Comparison of ENCODE assay signal across 1 cellular context in the genomic region with DNA sequence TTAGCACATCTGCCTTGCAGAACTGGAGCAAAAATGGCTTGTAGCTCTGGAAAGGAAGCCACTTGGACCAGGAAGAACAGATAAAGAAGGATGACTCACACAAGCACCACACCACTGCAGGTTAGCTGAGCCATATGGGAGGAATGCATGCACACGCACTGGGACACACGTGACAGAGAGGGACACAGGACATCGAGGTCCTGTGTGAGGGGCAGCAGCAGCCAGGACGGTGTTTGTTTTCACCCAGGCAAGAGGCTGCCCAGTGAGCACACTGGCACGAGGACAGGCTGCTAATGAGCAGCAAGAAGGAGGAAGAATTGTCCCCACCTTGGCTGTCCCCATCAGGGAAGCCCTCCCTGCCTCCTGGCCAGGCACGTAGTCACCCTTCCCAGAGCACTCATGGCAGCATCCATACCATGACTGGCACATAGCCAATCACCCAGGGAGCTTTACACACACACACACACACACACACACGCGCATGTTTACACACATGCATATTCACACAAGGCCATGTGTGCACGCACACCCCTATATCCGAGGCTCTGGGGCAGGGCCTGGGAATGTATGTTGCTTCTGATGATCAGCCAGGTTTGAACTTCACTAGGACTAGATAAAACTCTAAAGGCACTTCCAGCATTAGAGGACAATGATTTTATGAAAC.
TF ChIP-seq lines count a peak whose summit lies in the region.

No MANE protein-coding gene starts in this region.

TF ChIP-seq in K562, 482 proteins besides CTCF, POLR2A, EP300 and RAD21 (continued from another document and continues in another):
- TF ChIP-seq, protein P1, sequence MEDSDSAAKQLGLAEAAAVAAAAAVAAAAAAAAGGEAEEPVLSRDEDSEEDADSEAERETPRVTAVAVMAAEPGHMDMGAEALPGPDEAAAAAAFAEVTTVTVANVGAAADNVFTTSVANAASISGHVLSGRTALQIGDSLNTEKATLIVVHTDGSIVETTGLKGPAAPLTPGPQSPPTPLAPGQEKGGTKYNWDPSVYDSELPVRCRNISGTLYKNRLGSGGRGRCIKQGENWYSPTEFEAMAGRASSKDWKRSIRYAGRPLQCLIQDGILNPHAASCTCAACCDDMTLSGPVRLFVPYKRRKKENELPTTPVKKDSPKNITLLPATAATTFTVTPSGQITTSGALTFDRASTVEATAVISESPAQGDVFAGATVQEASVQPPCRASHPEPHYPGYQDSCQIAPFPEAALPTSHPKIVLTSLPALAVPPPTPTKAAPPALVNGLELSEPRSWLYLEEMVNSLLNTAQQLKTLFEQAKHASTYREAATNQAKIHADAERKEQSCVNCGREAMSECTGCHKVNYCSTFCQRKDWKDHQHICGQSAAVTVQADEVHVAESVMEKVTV (CRISPR knock-in tag; IDR thresholded peaks at IDR 0.05): no peak
- TF ChIP-seq MTF1 (CRISPR knock-in tag; IDR thresholded peaks at IDR 0.05; ENCODE audit: borderline replicate concordance) (no peak), ETV5 (CRISPR knock-in tag; IDR thresholded peaks at IDR 0.05; ENCODE audit: low read depth) (peak; percentile 46; the same call in 1 of the 2 replicates), TSC22D4 (tag; IDR thresholded peaks at IDR 0.05) (no peak), HNRNPLL (IDR thresholded peaks at IDR 0.05; ENCODE audit: low read depth, low read length, poor library complexity, severe bottlenecking) (no peak), KLF6 (CRISPR knock-in tag; IDR thresholded peaks at IDR 0.05; ENCODE audit: borderline replicate concordance) (no peak), SAFB2 (IDR thresholded peaks at IDR 0.05; ENCODE audit: borderline replicate concordance, low read depth, low read length, severe bottlenecking) (no peak), ZNF124 (CRISPR knock-in tag; IDR thresholded peaks at IDR 0.05) (no peak), BCL6 (CRISPR knock-in tag; IDR thresholded peaks at IDR 0.05) (no peak), RFX7 (CRISPR knock-in tag; IDR thresholded peaks at IDR 0.05) (no peak), ZNF699 (CRISPR knock-in tag; IDR thresholded peaks at IDR 0.05; ENCODE audit: insufficient replicate concordance) (no peak), KLF13 (tag; IDR thresholded peaks at IDR 0.05; ENCODE audit: borderline replicate concordance, low read depth) (no peak), CHD2 (IDR thresholded peaks at IDR 0.05; ENCODE audit: low read depth, low read length) (no peak), ELF4 (CRISPR knock-in tag; IDR thresholded peaks at IDR 0.05) (no peak), ZNF274 (IDR thresholded peaks at IDR 0.05; ENCODE audit: borderline replicate concordance, low read depth, low read length) (no peak), BACH1 (tag; IDR thresholded peaks at IDR 0.05) (no peak), COPS2 (conservative IDR thresholded peaks at IDR 0.05) (no peak), ZNF134 (CRISPR knock-in tag; conservative IDR thresholded peaks at IDR 0.05) (no peak), NR2C2 (CRISPR knock-in tag; IDR thresholded peaks at IDR 0.05) (no peak), NR2C2 (tag; IDR thresholded peaks at IDR 0.05) (no peak)
- TF ChIP-seq, protein P2, sequence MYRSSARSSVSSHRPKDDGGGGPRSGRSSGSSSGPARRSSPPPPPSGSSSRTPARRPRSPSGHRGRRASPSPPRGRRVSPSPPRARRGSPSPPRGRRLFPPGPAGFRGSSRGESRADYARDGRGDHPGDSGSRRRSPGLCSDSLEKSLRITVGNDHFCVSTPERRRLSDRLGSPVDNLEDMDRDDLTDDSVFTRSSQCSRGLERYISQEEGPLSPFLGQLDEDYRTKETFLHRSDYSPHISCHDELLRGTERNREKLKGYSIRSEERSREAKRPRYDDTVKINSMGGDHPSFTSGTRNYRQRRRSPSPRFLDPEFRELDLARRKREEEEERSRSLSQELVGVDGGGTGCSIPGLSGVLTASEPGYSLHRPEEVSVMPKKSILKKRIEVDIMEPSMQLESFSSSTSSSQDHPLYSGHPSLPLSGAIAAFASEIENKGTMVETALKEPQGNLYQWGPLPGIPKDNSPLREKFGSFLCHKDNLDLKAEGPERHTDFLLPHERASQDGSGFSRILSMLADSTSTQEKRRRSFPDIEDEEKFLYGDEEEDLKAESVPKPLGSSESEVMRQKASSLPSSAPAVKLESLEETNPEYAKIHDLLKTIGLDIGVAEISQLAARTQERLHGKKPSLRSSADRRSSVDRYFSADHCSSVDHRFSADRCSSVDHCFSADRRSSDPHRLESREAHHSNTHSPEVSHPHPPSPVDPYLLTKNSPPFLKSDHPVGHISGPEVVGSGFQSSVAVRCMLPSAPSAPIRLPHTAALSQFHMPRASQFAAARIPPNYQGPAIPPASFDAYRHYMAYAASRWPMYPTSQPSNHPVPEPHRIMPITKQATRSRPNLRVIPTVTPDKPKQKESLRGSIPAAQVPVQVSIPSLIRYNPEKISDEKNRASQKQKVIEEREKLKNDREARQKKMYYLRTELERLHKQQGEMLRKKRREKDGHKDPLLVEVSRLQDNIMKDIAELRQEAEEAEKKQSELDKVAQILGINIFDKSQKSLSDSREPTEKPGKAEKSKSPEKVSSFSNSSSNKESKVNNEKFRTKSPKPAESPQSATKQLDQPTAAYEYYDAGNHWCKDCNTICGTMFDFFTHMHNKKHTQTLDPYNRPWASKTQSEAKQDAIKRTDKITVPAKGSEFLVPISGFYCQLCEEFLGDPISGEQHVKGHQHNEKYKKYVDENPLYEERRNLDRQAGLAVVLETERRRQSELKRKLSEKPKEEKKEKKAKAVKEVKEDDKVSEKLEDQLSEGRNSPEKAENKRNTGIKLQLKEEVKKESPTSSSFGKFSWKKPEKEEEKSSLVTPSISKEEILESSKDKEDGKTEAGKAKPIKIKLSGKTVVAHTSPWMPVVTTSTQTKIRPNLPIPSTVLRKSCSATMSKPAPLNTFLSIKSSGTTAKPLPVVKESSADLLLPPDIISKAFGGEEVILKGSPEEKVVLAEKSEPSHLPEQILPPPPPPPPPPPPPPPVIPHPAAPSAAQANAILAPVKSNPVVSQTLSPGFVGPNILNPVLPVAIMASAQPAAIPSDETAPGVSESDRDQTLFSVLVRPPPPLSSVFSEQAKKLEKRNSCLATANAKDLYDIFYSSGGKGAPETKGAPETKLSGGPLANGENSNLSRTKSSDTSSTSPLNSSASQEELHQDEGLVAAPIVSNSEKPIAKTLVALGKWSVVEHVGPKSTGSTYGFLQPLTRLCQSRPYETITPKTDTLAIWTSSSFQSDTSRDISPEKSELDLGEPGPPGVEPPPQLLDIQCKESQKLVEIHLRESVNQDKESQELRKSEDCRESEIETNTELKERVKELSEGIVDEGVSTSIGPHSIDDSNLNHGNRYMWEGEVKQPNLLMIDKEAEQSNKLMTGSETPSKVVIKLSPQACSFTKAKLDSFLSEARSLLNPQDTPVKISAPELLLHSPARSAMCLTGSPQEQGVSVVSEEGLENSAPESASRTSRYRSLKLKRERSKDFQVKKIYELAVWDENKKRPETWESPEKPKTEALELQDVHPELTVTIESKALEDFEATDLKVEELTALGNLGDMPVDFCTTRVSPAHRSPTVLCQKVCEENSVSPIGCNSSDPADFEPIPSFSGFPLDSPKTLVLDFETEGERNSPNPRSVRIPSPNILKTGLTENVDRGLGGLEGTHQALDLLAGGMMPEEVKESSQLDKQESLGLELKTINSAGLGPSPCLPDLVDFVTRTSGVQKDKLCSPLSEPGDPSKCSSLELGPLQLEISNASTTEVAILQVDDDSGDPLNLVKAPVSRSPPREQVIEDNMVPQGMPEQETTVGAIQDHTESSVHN (IDR thresholded peaks at IDR 0.05; ENCODE audit: borderline replicate concordance in 1 of 2, low read depth in 1 of 2): peak in 1 of 2 experiments; percentile 26; a peak in 1 of 4 replicates
- TF ChIP-seq, protein P3, sequence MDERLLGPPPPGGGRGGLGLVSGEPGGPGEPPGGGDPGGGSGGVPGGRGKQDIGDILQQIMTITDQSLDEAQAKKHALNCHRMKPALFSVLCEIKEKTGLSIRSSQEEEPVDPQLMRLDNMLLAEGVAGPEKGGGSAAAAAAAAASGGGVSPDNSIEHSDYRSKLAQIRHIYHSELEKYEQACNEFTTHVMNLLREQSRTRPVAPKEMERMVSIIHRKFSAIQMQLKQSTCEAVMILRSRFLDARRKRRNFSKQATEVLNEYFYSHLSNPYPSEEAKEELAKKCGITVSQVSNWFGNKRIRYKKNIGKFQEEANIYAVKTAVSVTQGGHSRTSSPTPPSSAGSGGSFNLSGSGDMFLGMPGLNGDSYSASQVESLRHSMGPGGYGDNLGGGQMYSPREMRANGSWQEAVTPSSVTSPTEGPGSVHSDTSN (CRISPR knock-in tag; IDR thresholded peaks at IDR 0.05; ENCODE audit: low read depth): no peak
- TF ChIP-seq, protein P3 (tag; conservative IDR thresholded peaks at IDR 0.05; ENCODE audit: low read depth): no peak
- TF ChIP-seq, protein P4, sequence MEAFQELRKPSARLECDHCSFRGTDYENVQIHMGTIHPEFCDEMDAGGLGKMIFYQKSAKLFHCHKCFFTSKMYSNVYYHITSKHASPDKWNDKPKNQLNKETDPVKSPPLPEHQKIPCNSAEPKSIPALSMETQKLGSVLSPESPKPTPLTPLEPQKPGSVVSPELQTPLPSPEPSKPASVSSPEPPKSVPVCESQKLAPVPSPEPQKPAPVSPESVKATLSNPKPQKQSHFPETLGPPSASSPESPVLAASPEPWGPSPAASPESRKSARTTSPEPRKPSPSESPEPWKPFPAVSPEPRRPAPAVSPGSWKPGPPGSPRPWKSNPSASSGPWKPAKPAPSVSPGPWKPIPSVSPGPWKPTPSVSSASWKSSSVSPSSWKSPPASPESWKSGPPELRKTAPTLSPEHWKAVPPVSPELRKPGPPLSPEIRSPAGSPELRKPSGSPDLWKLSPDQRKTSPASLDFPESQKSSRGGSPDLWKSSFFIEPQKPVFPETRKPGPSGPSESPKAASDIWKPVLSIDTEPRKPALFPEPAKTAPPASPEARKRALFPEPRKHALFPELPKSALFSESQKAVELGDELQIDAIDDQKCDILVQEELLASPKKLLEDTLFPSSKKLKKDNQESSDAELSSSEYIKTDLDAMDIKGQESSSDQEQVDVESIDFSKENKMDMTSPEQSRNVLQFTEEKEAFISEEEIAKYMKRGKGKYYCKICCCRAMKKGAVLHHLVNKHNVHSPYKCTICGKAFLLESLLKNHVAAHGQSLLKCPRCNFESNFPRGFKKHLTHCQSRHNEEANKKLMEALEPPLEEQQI (IDR thresholded peaks at IDR 0.05): no peak
- TF ChIP-seq, protein P5, sequence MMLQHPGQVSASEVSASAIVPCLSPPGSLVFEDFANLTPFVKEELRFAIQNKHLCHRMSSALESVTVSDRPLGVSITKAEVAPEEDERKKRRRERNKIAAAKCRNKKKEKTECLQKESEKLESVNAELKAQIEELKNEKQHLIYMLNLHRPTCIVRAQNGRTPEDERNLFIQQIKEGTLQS (IDR thresholded peaks at IDR 0.05): peak; percentile 92
- TF ChIP-seq, protein P5 (CRISPR knock-in tag; conservative IDR thresholded peaks at IDR 0.05): no peak; the same call in 1 of the 2 replicates
- TF ChIP-seq, protein P6, sequence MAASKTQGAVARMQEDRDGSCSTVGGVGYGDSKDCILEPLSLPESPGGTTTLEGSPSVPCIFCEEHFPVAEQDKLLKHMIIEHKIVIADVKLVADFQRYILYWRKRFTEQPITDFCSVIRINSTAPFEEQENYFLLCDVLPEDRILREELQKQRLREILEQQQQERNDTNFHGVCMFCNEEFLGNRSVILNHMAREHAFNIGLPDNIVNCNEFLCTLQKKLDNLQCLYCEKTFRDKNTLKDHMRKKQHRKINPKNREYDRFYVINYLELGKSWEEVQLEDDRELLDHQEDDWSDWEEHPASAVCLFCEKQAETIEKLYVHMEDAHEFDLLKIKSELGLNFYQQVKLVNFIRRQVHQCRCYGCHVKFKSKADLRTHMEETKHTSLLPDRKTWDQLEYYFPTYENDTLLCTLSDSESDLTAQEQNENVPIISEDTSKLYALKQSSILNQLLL (CRISPR knock-in tag; IDR thresholded peaks at IDR 0.05; ENCODE audit: borderline replicate concordance): no peak
- TF ChIP-seq, protein P7, sequence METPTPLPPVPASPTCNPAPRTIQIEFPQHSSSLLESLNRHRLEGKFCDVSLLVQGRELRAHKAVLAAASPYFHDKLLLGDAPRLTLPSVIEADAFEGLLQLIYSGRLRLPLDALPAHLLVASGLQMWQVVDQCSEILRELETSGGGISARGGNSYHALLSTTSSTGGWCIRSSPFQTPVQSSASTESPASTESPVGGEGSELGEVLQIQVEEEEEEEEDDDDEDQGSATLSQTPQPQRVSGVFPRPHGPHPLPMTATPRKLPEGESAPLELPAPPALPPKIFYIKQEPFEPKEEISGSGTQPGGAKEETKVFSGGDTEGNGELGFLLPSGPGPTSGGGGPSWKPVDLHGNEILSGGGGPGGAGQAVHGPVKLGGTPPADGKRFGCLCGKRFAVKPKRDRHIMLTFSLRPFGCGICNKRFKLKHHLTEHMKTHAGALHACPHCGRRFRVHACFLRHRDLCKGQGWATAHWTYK (CRISPR knock-in tag; IDR thresholded peaks at IDR 0.05): no peak
- TF ChIP-seq, protein P8, sequence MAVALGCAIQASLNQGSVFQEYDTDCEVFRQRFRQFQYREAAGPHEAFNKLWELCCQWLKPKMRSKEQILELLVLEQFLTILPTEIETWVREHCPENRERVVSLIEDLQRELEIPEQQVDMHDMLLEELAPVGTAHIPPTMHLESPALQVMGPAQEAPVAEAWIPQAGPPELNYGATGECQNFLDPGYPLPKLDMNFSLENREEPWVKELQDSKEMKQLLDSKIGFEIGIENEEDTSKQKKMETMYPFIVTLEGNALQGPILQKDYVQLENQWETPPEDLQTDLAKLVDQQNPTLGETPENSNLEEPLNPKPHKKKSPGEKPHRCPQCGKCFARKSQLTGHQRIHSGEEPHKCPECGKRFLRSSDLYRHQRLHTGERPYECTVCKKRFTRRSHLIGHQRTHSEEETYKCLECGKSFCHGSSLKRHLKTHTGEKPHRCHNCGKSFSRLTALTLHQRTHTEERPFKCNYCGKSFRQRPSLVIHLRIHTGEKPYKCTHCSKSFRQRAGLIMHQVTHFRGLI (CRISPR knock-in tag; IDR thresholded peaks at IDR 0.05): no peak
- TF ChIP-seq, protein P9, sequence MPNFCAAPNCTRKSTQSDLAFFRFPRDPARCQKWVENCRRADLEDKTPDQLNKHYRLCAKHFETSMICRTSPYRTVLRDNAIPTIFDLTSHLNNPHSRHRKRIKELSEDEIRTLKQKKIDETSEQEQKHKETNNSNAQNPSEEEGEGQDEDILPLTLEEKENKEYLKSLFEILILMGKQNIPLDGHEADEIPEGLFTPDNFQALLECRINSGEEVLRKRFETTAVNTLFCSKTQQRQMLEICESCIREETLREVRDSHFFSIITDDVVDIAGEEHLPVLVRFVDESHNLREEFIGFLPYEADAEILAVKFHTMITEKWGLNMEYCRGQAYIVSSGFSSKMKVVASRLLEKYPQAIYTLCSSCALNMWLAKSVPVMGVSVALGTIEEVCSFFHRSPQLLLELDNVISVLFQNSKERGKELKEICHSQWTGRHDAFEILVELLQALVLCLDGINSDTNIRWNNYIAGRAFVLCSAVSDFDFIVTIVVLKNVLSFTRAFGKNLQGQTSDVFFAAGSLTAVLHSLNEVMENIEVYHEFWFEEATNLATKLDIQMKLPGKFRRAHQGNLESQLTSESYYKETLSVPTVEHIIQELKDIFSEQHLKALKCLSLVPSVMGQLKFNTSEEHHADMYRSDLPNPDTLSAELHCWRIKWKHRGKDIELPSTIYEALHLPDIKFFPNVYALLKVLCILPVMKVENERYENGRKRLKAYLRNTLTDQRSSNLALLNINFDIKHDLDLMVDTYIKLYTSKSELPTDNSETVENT (CRISPR knock-in tag; IDR thresholded peaks at IDR 0.05): no peak
